ENCODE assay signal across 24 cellular contexts in the genomic region with DNA sequence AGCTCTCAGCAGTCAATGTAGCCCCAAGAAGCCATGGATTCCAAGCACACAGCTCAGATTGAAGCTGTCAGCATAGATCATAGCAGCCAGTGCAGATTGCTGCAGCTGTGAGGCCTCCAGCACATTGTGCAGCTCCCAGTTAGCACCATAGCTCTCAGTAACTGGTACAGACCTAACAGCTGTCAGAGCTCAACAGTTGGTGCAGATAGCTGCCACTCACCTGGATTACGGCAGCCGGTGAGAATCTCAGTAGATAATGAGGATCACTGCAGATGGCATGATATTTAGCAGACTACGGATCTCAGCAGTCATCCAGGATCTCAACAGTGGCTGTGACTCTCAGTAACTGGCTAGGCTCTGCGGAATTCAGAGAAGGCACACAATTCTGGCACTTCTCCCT.
"Had no signal": no experiment of that assay in that cellular context is flagged by ENCODE, and none has a peak within 500 bp of the region (broad histone marks: within the 10 kb centered on the region; RNA-seq: fewer than 3 reads in every experiment).

No MANE protein-coding gene starts in this region.

- H3K9me3 ChIP-seq: prostate gland, thyroid gland, vagina had no signal

- H3K27ac ChIP-seq: dorsolateral prefrontal cortex, epithelial cell of prostate, foreskin keratinocyte, gastroesophageal sphincter, heart left ventricle, hepatocyte, lower lobe of right lung, prostate gland, sigmoid colon, stomach, thyroid gland, vagina had no signal

- H3K27me3 ChIP-seq: dorsolateral prefrontal cortex, foreskin keratinocyte, gastroesophageal sphincter, heart left ventricle, hepatocyte, sigmoid colon, stomach, thyroid gland, vagina had no signal

- H3K36me3 ChIP-seq: gastroesophageal sphincter, heart left ventricle, lower lobe of right lung, prostate gland, sigmoid colon, stomach, thyroid gland, vagina had no signal

- ATAC-seq: esophagus mucosa; foreskin keratinocyte; gastroesophageal sphincter; heart left ventricle; left ventricle myocardium superior; lower lobe of right lung; natural killer cell treated with Interleukin-12 subunit alpha and Interleukin-12 subunit beta and Interleukin-15 and Interleukin-18, amount 100 ng/mL, for 72 hours; right cardiac atrium; stimulated activated effector memory CD8-positive, alpha-beta T cell treated with anti-CD3 and anti-CD28 coated beads, Interleukin-12 subunit alpha, Interleukin-12 subunit beta, amount 100 ng/mL, for 72 hours had no signal

- H3K4me2 ChIP-seq: hepatocyte had no signal

- H3K27me3 Mint-ChIP-seq: natural killer cell treated with Interleukin-12 subunit alpha and Interleukin-12 subunit beta and Interleukin-15 and Interleukin-18, amount 100 ng/mL, for 72 hours had no signal

- H2AFZ ChIP-seq: hepatocyte had no signal

- DNase-seq: dorsolateral prefrontal cortex; effector CD4-positive, alpha-beta T cell; foreskin keratinocyte; heart left ventricle; left ventricle myocardium superior; lower lobe of right lung; nucleus accumbens; right cardiac atrium; sigmoid colon; stimulated activated CD4-positive, alpha-beta T cell treated with anti-CD3 and anti-CD28 coated beads, Interleukin-2, amount 100 ng/mL, for 24 hours; stimulated activated CD4-positive, alpha-beta T cell treated with anti-CD3 and anti-CD28 coated beads, Interleukin-4, amount 100 ng/mL, for 24 hours; stimulated activated naive CD4-positive, alpha-beta T cell treated with Interleukin-2 at 50 U/mL for 16 hours; stomach; thyroid gland; trophoblast cell had no signal

- H3K4me1 Mint-ChIP-seq: neural crest cell; stimulated activated effector memory CD8-positive, alpha-beta T cell treated with anti-CD3 and anti-CD28 coated beads, Interleukin-12 subunit alpha, Interleukin-12 subunit beta, amount 100 ng/mL, for 72 hours had no signal

- H3K27ac Mint-ChIP-seq: natural killer cell treated with Interleukin-12 subunit alpha and Interleukin-12 subunit beta and Interleukin-15 and Interleukin-18, amount 100 ng/mL, for 72 hours; stimulated activated effector memory CD8-positive, alpha-beta T cell treated with anti-CD3 and anti-CD28 coated beads, Interleukin-12 subunit alpha, Interleukin-12 subunit beta, amount 100 ng/mL, for 72 hours had no signal

- H3K79me2 ChIP-seq: hepatocyte had no signal

- H3K4me3 Mint-ChIP-seq: natural killer cell treated with Interleukin-12 subunit alpha and Interleukin-12 subunit beta and Interleukin-15 and Interleukin-18, amount 100 ng/mL, for 72 hours; neural crest cell; stimulated activated effector memory CD8-positive, alpha-beta T cell treated with anti-CD3 and anti-CD28 coated beads, Interleukin-12 subunit alpha, Interleukin-12 subunit beta, amount 100 ng/mL, for 72 hours had no signal

- H3K4me1 ChIP-seq: foreskin keratinocyte, gastroesophageal sphincter, heart left ventricle, lower lobe of right lung, prostate gland, sigmoid colon, stomach, thyroid gland, vagina had no signal

- H3K36me3 Mint-ChIP-seq: stimulated activated effector memory CD8-positive, alpha-beta T cell treated with anti-CD3 and anti-CD28 coated beads, Interleukin-12 subunit alpha, Interleukin-12 subunit beta, amount 100 ng/mL, for 72 hours had no signal

- H3K4me3 ChIP-seq: dorsolateral prefrontal cortex, gastroesophageal sphincter, heart left ventricle, hepatocyte, lower lobe of right lung, prostate gland, sigmoid colon, stomach, thyroid gland, vagina had no signal
